36 cellular contexts compared by ENCODE assay signal in the genomic region with DNA sequence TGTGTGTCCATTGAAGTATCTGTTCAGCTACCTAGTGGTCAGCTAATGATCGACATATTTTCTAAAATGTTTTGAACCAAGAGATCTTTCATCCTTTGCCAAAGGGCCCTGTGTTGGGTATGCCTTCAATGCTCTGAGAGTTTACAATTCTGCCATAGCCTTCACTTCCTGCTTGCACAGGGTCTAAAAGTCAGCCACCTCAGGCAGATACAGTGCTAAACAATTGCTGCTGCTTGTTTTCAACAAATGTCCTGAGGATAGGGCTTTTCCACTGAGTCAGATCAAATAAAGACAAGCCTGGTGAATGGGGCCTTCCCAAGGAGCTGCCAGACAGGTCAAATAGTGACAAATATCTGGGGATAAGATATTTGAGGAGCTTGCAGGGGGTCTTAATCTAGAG. TPM values are rescaled to one million over a fixed set of nuclear protein-coding genes. Genes with fewer than 3 reads are reported as not detected.
"Had no signal": no experiment of that assay in that cellular context is flagged by ENCODE, and none has a peak within 500 bp of the region (broad histone marks: within the 10 kb centered on the region; RNA-seq: fewer than 3 reads in every experiment).

No MANE protein-coding gene starts in this region.

- H3K36me3 ChIP-seq: adrenal gland, esophagus muscularis mucosa, gastrocnemius medialis, heart left ventricle had no signal

- H3K27ac Mint-ChIP-seq: activated CD4-positive, alpha-beta memory T cell treated with anti-CD3 and anti-CD28 coated beads for 36 hours; activated CD4-positive, alpha-beta T cell treated with anti-CD3 and anti-CD28 coated beads for 36 hours; activated CD4-positive, alpha-beta T cell treated with anti-CD3 and anti-CD28 coated beads, Interleukin-2, amount 10 ng/mL, durations not matched to agents 24 days and 14 days; activated CD8-positive, alpha-beta memory T cell treated with anti-CD3 and anti-CD28 coated beads, Interleukin-2, amount 10 ng/mL, durations not matched to agents 7 days and 5 days; activated CD8-positive, alpha-beta T cell treated with anti-CD3 and anti-CD28 coated beads, Interleukin-2, amount 10 ng/mL, durations not matched to agents 7 days and 5 days; activated naive CD4-positive, alpha-beta T cell treated with anti-CD3 and anti-CD28 coated beads for 36 hours; activated naive CD4-positive, alpha-beta T cell treated with anti-CD3 and anti-CD28 coated beads, Interleukin-2, amount 50 U/mL, for 24 hours; activated naive CD8-positive, alpha-beta T cell treated with anti-CD3 and anti-CD28 coated beads for 36 hours; activated naive CD8-positive, alpha-beta T cell treated with anti-CD3 and anti-CD28 coated beads, Interleukin-2, amount 50 U/mL, for 24 hours; activated T-helper 1 cell treated with anti-CD3 and anti-CD28 coated beads, Interleukin-12 subunit alpha, Interleukin-12 subunit beta, Interleukin-2, Interleukin-4 antibody, amounts not matched to agents 30 ng/mL and 10 ng/mL and 1 ng/mL, durations not matched to agents 14 hours and 24 hours and 36 hours; activated T-helper 2 cell treated with anti-CD3 and anti-CD28 coated beads, Interferon-gamma antibody, Interleukin-2, Interleukin-4, amounts not matched to agents 10 μg/mL and 5 μg/mL and 100 μg/mL, durations not matched to agents 14 hours and 24 hours and 36 hours; dendritic cell treated with granulocyte-macrophage colony-stimulating factor and Interleukin-4, amounts not matched to agents 40 ng/mL and 50 ng/mL, for 4 days; T-helper 17 cell had no signal

- H3K4me3 ChIP-seq: adrenal gland, body of pancreas, coronary artery, dorsolateral prefrontal cortex, esophagus muscularis mucosa, gastrocnemius medialis, heart left ventricle had no signal

- H3K9me3 Mint-ChIP-seq: activated CD4-positive, alpha-beta T cell treated with anti-CD3 and anti-CD28 coated beads, Interleukin-2, amount 10 ng/mL, durations not matched to agents 24 days and 14 days; activated naive CD8-positive, alpha-beta T cell treated with anti-CD3 and anti-CD28 coated beads, Interleukin-2, amount 50 U/mL, for 24 hours; activated T-helper 1 cell treated with anti-CD3 and anti-CD28 coated beads, Interleukin-12 subunit alpha, Interleukin-12 subunit beta, Interleukin-2, Interleukin-4 antibody, amounts not matched to agents 30 ng/mL and 10 ng/mL and 1 ng/mL, durations not matched to agents 14 hours and 24 hours and 36 hours had no signal

- H3K27ac ChIP-seq: adrenal gland, body of pancreas, coronary artery, dorsolateral prefrontal cortex, esophagus muscularis mucosa, foreskin keratinocyte, gastrocnemius medialis, heart left ventricle had no signal

- ATAC-seq: activated CD4-positive, alpha-beta T cell treated with anti-CD3 and anti-CD28 coated beads for 36 hours; activated CD8-positive, alpha-beta memory T cell treated with anti-CD3 and anti-CD28 coated beads, Interleukin-2, amount 10 ng/mL, durations not matched to agents 7 days and 5 days; activated CD8-positive, alpha-beta T cell treated with anti-CD3 and anti-CD28 coated beads, Interleukin-2, amount 10 ng/mL, durations not matched to agents 7 days and 5 days; activated naive CD8-positive, alpha-beta T cell treated with anti-CD3 and anti-CD28 coated beads, Interleukin-2, amount 50 U/mL, for 24 hours; body of pancreas; foreskin keratinocyte; gastrocnemius medialis; heart left ventricle; T-helper 17 cell had no signal

- H3K9me3 ChIP-seq: body of pancreas had no signal

- H3K27me3 Mint-ChIP-seq: activated CD4-positive, alpha-beta memory T cell treated with anti-CD3 and anti-CD28 coated beads for 36 hours; activated CD4-positive, alpha-beta T cell treated with anti-CD3 and anti-CD28 coated beads for 36 hours; activated CD4-positive, alpha-beta T cell treated with anti-CD3 and anti-CD28 coated beads, Interleukin-2, amount 10 ng/mL, durations not matched to agents 24 days and 14 days; activated CD8-positive, alpha-beta memory T cell treated with anti-CD3 and anti-CD28 coated beads, Interleukin-2, amount 10 ng/mL, durations not matched to agents 7 days and 5 days; activated naive CD4-positive, alpha-beta T cell treated with anti-CD3 and anti-CD28 coated beads, Interleukin-2, amount 50 U/mL, for 24 hours; activated naive CD8-positive, alpha-beta T cell treated with anti-CD3 and anti-CD28 coated beads for 36 hours; activated naive CD8-positive, alpha-beta T cell treated with anti-CD3 and anti-CD28 coated beads, Interleukin-2, amount 50 U/mL, for 24 hours; dendritic cell treated with granulocyte-macrophage colony-stimulating factor and Interleukin-4, amounts not matched to agents 40 ng/mL and 50 ng/mL, for 4 days; T-helper 17 cell had no signal

- H3K4me1 ChIP-seq: adrenal gland, body of pancreas, esophagus muscularis mucosa, foreskin keratinocyte, gastrocnemius medialis, heart left ventricle had no signal

- DNase-seq: activated CD4-positive, alpha-beta memory T cell treated with anti-CD3 and anti-CD28 coated beads for 36 hours; activated CD4-positive, alpha-beta T cell treated with anti-CD3 and anti-CD28 coated beads for 36 hours; activated CD4-positive, alpha-beta T cell treated with anti-CD3 and anti-CD28 coated beads, Interleukin-2, amount 10 ng/mL, durations not matched to agents 24 days and 14 days; activated CD4-positive, CD25-positive, alpha-beta regulatory T cell; activated CD4-positive, CD25-positive, alpha-beta regulatory T cell treated with anti-CD3 and anti-CD28 coated beads, Interleukin-2, amount 50 U/mL, for 72 hours; activated CD8-positive, alpha-beta memory T cell treated with anti-CD3 and anti-CD28 coated beads, Interleukin-2, amount 10 ng/mL, durations not matched to agents 7 days and 5 days; activated CD8-positive, alpha-beta memory T cell treated with anti-CD3 and anti-CD28 coated beads, Interleukin-2, amount 50 U/mL, for 4 hours; activated CD8-positive, alpha-beta T cell treated with anti-CD3 and anti-CD28 coated beads, Interleukin-2, amount 10 ng/mL, durations not matched to agents 7 days and 5 days; activated effector memory CD4-positive, alpha-beta T cell treated with anti-CD3 and anti-CD28 coated beads, Interleukin-2, amount 50 U/mL, for 16 hours; activated naive CD4-positive, alpha-beta T cell treated with anti-CD3 and anti-CD28 coated beads for 36 hours; activated naive CD8-positive, alpha-beta T cell treated with anti-CD3 and anti-CD28 coated beads for 36 hours; activated naive CD8-positive, alpha-beta T cell treated with anti-CD3 and anti-CD28 coated beads, Interleukin-2, amount 50 U/mL, for 24 hours; activated T-cell treated with anti-CD3 and anti-CD28 coated beads, Interleukin-2, amount 50 U/mL, for 1 hour; activated T-cell treated with anti-CD3 and anti-CD28 coated beads, Interleukin-2, amount 50 U/mL, for 48 hours; adrenal gland; amygdala; aorta; body of pancreas; caudate nucleus; cerebellar nuclear complex; dorsolateral prefrontal cortex; effector memory CD4-positive, alpha-beta T cell; erythroblast; foreskin keratinocyte; gastrocnemius medialis; glutamatergic neuron; heart left ventricle; T-helper 1 cell; T-helper 17 cell had no signal

- H3K27me3 ChIP-seq: adrenal gland, body of pancreas, esophagus muscularis mucosa, foreskin keratinocyte, gastrocnemius medialis, heart left ventricle had no signal

- H3K4me3 Mint-ChIP-seq: activated CD4-positive, alpha-beta memory T cell treated with anti-CD3 and anti-CD28 coated beads for 36 hours; activated CD4-positive, alpha-beta T cell treated with anti-CD3 and anti-CD28 coated beads for 36 hours; activated CD4-positive, alpha-beta T cell treated with anti-CD3 and anti-CD28 coated beads, Interleukin-2, amount 10 ng/mL, durations not matched to agents 24 days and 14 days; activated CD8-positive, alpha-beta memory T cell treated with anti-CD3 and anti-CD28 coated beads, Interleukin-2, amount 10 ng/mL, durations not matched to agents 7 days and 5 days; activated CD8-positive, alpha-beta T cell treated with anti-CD3 and anti-CD28 coated beads, Interleukin-2, amount 10 ng/mL, durations not matched to agents 7 days and 5 days; activated naive CD4-positive, alpha-beta T cell treated with anti-CD3 and anti-CD28 coated beads for 36 hours; activated naive CD4-positive, alpha-beta T cell treated with anti-CD3 and anti-CD28 coated beads, Interleukin-2, amount 50 U/mL, for 24 hours; activated naive CD8-positive, alpha-beta T cell treated with anti-CD3 and anti-CD28 coated beads for 36 hours; activated naive CD8-positive, alpha-beta T cell treated with anti-CD3 and anti-CD28 coated beads, Interleukin-2, amount 50 U/mL, for 24 hours; activated T-helper 1 cell treated with anti-CD3 and anti-CD28 coated beads, Interleukin-12 subunit alpha, Interleukin-12 subunit beta, Interleukin-2, Interleukin-4 antibody, amounts not matched to agents 30 ng/mL and 10 ng/mL and 1 ng/mL, durations not matched to agents 14 hours and 24 hours and 36 hours; dendritic cell treated with granulocyte-macrophage colony-stimulating factor and Interleukin-4, amounts not matched to agents 40 ng/mL and 50 ng/mL, for 4 days; T-helper 17 cell had no signal

RNA-seq across cellular contexts. Expression of gene RTL9, which starts 57.5 kb away (rescaled TPM):
- total RNA-seq: activated CD4-positive, alpha-beta T cell treated with anti-CD3 and anti-CD28 coated beads, Interleukin-2, amount 10 ng/mL, durations not matched to agents 24 days and 14 days; activated CD8-positive, alpha-beta memory T cell treated with anti-CD3 and anti-CD28 coated beads for 36 hours; activated CD8-positive, alpha-beta memory T cell treated with anti-CD3 and anti-CD28 coated beads, Interleukin-2, amount 10 ng/mL, durations not matched to agents 7 days and 5 days; activated CD8-positive, alpha-beta T cell treated with anti-CD3 and anti-CD28 coated beads, Interleukin-2, amount 10 ng/mL, durations not matched to agents 7 days and 5 days; activated naive CD4-positive, alpha-beta T cell treated with anti-CD3 and anti-CD28 coated beads for 36 hours; activated naive CD8-positive, alpha-beta T cell treated with anti-CD3 and anti-CD28 coated beads for 36 hours; activated T-helper 1 cell treated with anti-CD3 and anti-CD28 coated beads, Interleukin-12 subunit alpha, Interleukin-12 subunit beta, Interleukin-2, Interleukin-4 antibody, amounts not matched to agents 30 ng/mL and 10 ng/mL and 1 ng/mL, durations not matched to agents 14 hours and 24 hours and 36 hours; activated T-helper 2 cell treated with anti-CD3 and anti-CD28 coated beads, Interferon-gamma antibody, Interleukin-2, Interleukin-4, amounts not matched to agents 10 μg/mL and 5 μg/mL and 100 μg/mL, durations not matched to agents 14 hours and 24 hours and 36 hours; body of pancreas; T-helper 17 cell had no signal
- polyA plus RNA-seq: aorta had no signal
